8 cellular contexts compared by ENCODE assay signal in the genomic region with DNA sequence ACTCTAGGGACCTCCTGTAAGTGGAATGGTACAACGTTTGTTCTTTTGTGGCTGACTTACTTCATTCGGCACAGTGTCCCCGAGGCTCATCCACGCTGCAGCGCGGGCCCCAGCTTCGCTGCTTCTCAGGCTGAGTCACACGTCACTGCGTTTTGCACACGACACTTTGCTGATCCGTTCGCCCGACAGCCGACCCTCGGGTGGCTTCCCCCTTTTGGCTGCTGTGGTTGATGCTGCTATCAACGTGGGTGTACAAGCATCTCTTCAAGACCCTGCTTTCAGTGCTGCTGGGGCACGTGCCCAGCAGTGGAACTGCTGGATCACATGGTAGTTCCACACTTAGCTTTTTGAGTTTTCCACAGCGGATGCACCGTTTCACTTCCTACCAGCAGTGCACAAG.
DNase-seq lines count a peak whose midpoint lies in the region; ATAC-seq and TF ChIP-seq lines count a peak whose summit lies in the region.
"Not testable (repeated sequence)": the region's sequence is repeated elsewhere in the genome, so short reads cannot be mapped to it uniquely, and the experiment has no call there.

No MANE protein-coding gene starts in this region.

- not testable (repeated sequence) for TF ChIP-seq CTCF in nephron progenitor cell (IDR thresholded peaks at IDR 0.05)

- peaks cover 44% of the 10 kb centered on the region for H3K9me3 Mint-ChIP-seq in nephron progenitor cell

- peaks cover 21% of the 10 kb centered on the region for H3K4me1 Mint-ChIP-seq in nephron progenitor cell

- not testable (repeated sequence) for DNase-seq in nephron progenitor cell

- H3K27ac Mint-ChIP-seq in nephron progenitor cell: peak overlapping the region; percentile 93

- H3K36me3 Mint-ChIP-seq in nephron progenitor cell (ENCODE audit: low read depth): peaks cover 89% of the 10 kb centered on the region

- H3K27ac ChIP-seq in angular gyrus (ENCODE audit: low read depth, low read length): peak overlapping the region; percentile 22

- H3K4me3 Mint-ChIP-seq in nephron progenitor cell: not testable (repeated sequence)

- ATAC-seq in GM18502 (IDR thresholded peaks at IDR 0.05; ENCODE audit: poor library complexity, unreplicated experiment) (peak; percentile 65), GM19351 (IDR thresholded peaks at IDR 0.05; ENCODE audit: unreplicated experiment) (peak; percentile 73), GM21423 (IDR thresholded peaks at IDR 0.05; ENCODE audit: unreplicated experiment) (peak; percentile 69), HG02642 (IDR thresholded peaks at IDR 0.05; ENCODE audit: poor library complexity, unreplicated experiment) (peak; percentile 75), HG03064 (IDR thresholded peaks at IDR 0.05; ENCODE audit: low read depth, unreplicated experiment) (peak; percentile 71), HG03442 (IDR thresholded peaks at IDR 0.05; ENCODE audit: unreplicated experiment) (peak; percentile 52)

- H3K27me3 Mint-ChIP-seq in nephron progenitor cell (ENCODE audit: low read depth, poor library complexity): not testable (repeated sequence)
